21 cellular contexts compared by ENCODE assay signal in genomic region chr4:106104276-106104675, GRCh38.
A peak's percentile ranks its signal among the peaks of the same experiment; 100 is the strongest.
DNase-seq lines count a peak whose midpoint lies in the region; ATAC-seq, FAIRE-seq and TF ChIP-seq lines count a peak whose summit lies in the region.
"Had no signal": no experiment of that assay in that cellular context is flagged by ENCODE, and none has a peak within 500 bp of the region (broad histone marks: within the 10 kb centered on the region; RNA-seq: fewer than 3 reads in every experiment).

No MANE protein-coding gene starts in this region.

- H3K27ac Mint-ChIP-seq in astrocyte (ENCODE audit: unreplicated experiment): no peak overlapping the region
- H3K27ac Mint-ChIP-seq: B cell; CD4-positive, CD25-positive, alpha-beta regulatory T cell; H9; IgD-negative memory B cell had no signal

- no peak for TF ChIP-seq CTCF in astrocyte (IDR thresholded peaks at IDR 0.05; ENCODE audit: insufficient read depth, low read depth, low read length)

- peaks cover 25% of the 10 kb centered on the region for H3K36me3 Mint-ChIP-seq in astrocyte (ENCODE audit: low read depth, unreplicated experiment)

- H3K4me2 ChIP-seq in astrocyte (ENCODE audit: low read length): no peak overlapping the region
- H3K4me2 ChIP-seq: BLaER1 treated with 17β-estradiol and CSF1 and Interleukin-3, amounts not matched to agents 10 nM and 100 nM had no signal

- H3K27me3 Mint-ChIP-seq in astrocyte (ENCODE audit: low read depth, unreplicated experiment): no peaks in the 10 kb centered on the region
- H3K27me3 Mint-ChIP-seq: B cell; CD4-positive, CD25-positive, alpha-beta regulatory T cell; CD8-positive, alpha-beta memory T cell; IgD-negative memory B cell had no signal

- ATAC-seq in GM19035 (IDR thresholded peaks at IDR 0.05; ENCODE audit: unreplicated experiment): no peak
- ATAC-seq: HepG2 had no signal

- H3K27me3 ChIP-seq in astrocyte (ENCODE audit: insufficient read depth, low read length): no peaks in the 10 kb centered on the region
- H3K27me3 ChIP-seq: BLaER1 treated with 17β-estradiol and CSF1 and Interleukin-3, amounts not matched to agents 10 nM and 100 nM had no signal

- H3K4me3 Mint-ChIP-seq in astrocyte (ENCODE audit: unreplicated experiment): no peak overlapping the region
- H3K4me3 Mint-ChIP-seq: B cell; CD4-positive, CD25-positive, alpha-beta regulatory T cell; H9; IgD-negative memory B cell had no signal

- H3K27ac ChIP-seq in astrocyte (ENCODE audit: low read depth, low read length): no peak overlapping the region
- H3K27ac ChIP-seq: BLaER1 treated with 17β-estradiol and CSF1 and Interleukin-3, amounts not matched to agents 10 nM and 100 nM had no signal

- H3K36me3 ChIP-seq in astrocyte (ENCODE audit: insufficient read depth, low read length): no peaks in the 10 kb centered on the region

- no peaks in the 10 kb centered on the region for H4K20me1 ChIP-seq in astrocyte (ENCODE audit: insufficient read depth, low read length)
- H4K20me1 ChIP-seq: BLaER1 treated with 17β-estradiol and CSF1 and Interleukin-3, amounts not matched to agents 10 nM and 100 nM had no signal

- no peak overlapping the region for H3K4me3 ChIP-seq in astrocyte (ENCODE audit: insufficient read depth, low read depth, low read length)
- H3K4me3 ChIP-seq: BLaER1 treated with 17β-estradiol and CSF1 and Interleukin-3, amounts not matched to agents 10 nM and 100 nM had no signal

- DNase-seq in EH (ENCODE audit: low read depth) (peak; percentile 6), astrocyte (ENCODE audit: low read depth) (peak; percentile 6), glomerular visceral epithelial cell (ENCODE audit: extremely low spot score) (peak; percentile 63), renal cortical epithelial cell (ENCODE audit: low read depth) (peak; percentile 29), C1 segment of cervical spinal cord (lab: John Stamatoyannopoulos, UW) (no peak), A172 (ENCODE audit: low spot score) (no peak)
- DNase-seq: 8988T; CD4-positive, CD25-positive, alpha-beta regulatory T cell; CD8-positive, alpha-beta memory T cell; COR-L47; GDM1; H9 had no signal

- peaks cover 4% of the 10 kb centered on the region for H3K4me1 Mint-ChIP-seq in astrocyte (ENCODE audit: low read depth, unreplicated experiment)
- H3K4me1 Mint-ChIP-seq: B cell; CD8-positive, alpha-beta memory T cell; H9; IgD-negative memory B cell had no signal

- H2AFZ ChIP-seq in astrocyte (ENCODE audit: low read depth, low read length): no peak overlapping the region

- H3K9ac ChIP-seq in astrocyte (ENCODE audit: low read length): no peak overlapping the region
- H3K9ac ChIP-seq: BLaER1 treated with 17β-estradiol and CSF1 and Interleukin-3, amounts not matched to agents 10 nM and 100 nM had no signal

- H3K9me3 ChIP-seq in astrocyte (ENCODE audit: insufficient read depth, low read depth, low read length): no peaks in the 10 kb centered on the region

- no peaks in the 10 kb centered on the region for H3K4me1 ChIP-seq in astrocyte (ENCODE audit: insufficient read depth, low read length)
- H3K4me1 ChIP-seq: BLaER1 treated with 17β-estradiol and CSF1 and Interleukin-3, amounts not matched to agents 10 nM and 100 nM had no signal

- H3K79me2 ChIP-seq in astrocyte (ENCODE audit: insufficient read depth, low read length): no peaks in the 10 kb centered on the region

- peaks cover 8% of the 10 kb centered on the region for H3K9me3 Mint-ChIP-seq in astrocyte (ENCODE audit: unreplicated experiment)

- no peak for FAIRE-seq in astrocyte (lab: Jason Lieb, UNC)
- FAIRE-seq: D721Med, GM12892, GM18507, H1, HepG2 had no signal

Comparison
In these comparisons a context has a peak if more than half of its experiments do, and no peak if none do; other contexts are left out.
1. DNase-seq: peak in EH (single experiment), astrocyte (single experiment), glomerular visceral epithelial cell (single experiment) and renal cortical epithelial cell (single experiment); none in C1 segment of cervical spinal cord (0 of 14) and A172 (single experiment).